28 cellular contexts compared by ENCODE assay signal in genomic region chr3:152849996-152850578, GRCh38.
"Had no signal": no experiment of that assay in that cellular context is flagged by ENCODE, and none has a peak within 500 bp of the region (broad histone marks: within the 10 kb centered on the region; RNA-seq: fewer than 3 reads in every experiment).

No MANE protein-coding gene starts in this region.

- ATAC-seq: activated CD4-positive, alpha-beta T cell treated with anti-CD3 and anti-CD28 coated beads for 36 hours; activated T-cell treated with anti-CD3 and anti-CD28 coated beads, Interleukin-2, amount 50 U/mL, for 4 hours; activated T-helper 17 cell treated with anti-CD3 and anti-CD28 coated beads, Interleukin-2, amount 50 U/mL, for 72 hours; body of pancreas; effector memory CD8-positive, alpha-beta T cell; T-helper 17 cell had no signal

- H3K4me1 ChIP-seq: body of pancreas, esophagus squamous epithelium had no signal

- H3K36me3 Mint-ChIP-seq: activated CD4-positive, alpha-beta memory T cell treated with anti-CD3 and anti-CD28 coated beads for 36 hours; activated naive CD8-positive, alpha-beta T cell had no signal

- H3K4me3 ChIP-seq: body of pancreas, esophagus squamous epithelium had no signal

- DNase-seq: activated CD4-positive, alpha-beta memory T cell treated with anti-CD3 and anti-CD28 coated beads for 36 hours; activated CD4-positive, alpha-beta T cell treated with anti-CD3 and anti-CD28 coated beads for 36 hours; activated CD4-positive, alpha-beta T cell treated with anti-CD3 and anti-CD28 coated beads, Interleukin-2, amount 10 ng/mL, durations not matched to agents 24 days and 14 days; activated CD4-positive, CD25-positive, alpha-beta regulatory T cell; activated CD4-positive, CD25-positive, alpha-beta regulatory T cell treated with anti-CD3 and anti-CD28 coated beads, Interleukin-2, amount 50 U/mL, for 72 hours; activated effector memory CD4-positive, alpha-beta T cell treated with Interleukin-2 at 50 U/mL for 16 hours; activated gamma-delta T cell treated with Interleukin-2 at 50 U/mL for 16 hours; activated naive CD4-positive, alpha-beta T cell treated with anti-CD3 and anti-CD28 coated beads, Interleukin-2, amount 50 U/mL, for 16 hours; activated naive CD4-positive, alpha-beta T cell treated with Interleukin-2 at 50 U/mL for 16 hours; activated T-cell treated with anti-CD3 and anti-CD28 coated beads, Interleukin-2, amount 50 U/mL, for 4 hours; amygdala; aorta; body of pancreas; caudate nucleus; cortex of kidney; dermis blood vessel endothelial cell; effector CD4-positive, alpha-beta T cell; effector memory CD8-positive, alpha-beta T cell; esophagus squamous epithelium; foreskin melanocyte; head of caudate nucleus; hippocampal formation; T-helper 1 cell; T-helper 17 cell; T1000 had no signal

- H3K27me3 ChIP-seq: body of pancreas, esophagus squamous epithelium had no signal

- H3K4me1 Mint-ChIP-seq: activated CD4-positive, alpha-beta T cell treated with anti-CD3 and anti-CD28 coated beads for 36 hours; activated CD4-positive, alpha-beta T cell treated with anti-CD3 and anti-CD28 coated beads, Interleukin-2, amount 10 ng/mL, durations not matched to agents 24 days and 14 days; activated T-helper 17 cell treated with anti-CD3 and anti-CD28 coated beads, Interleukin-2, amount 50 U/mL, for 72 hours; T-helper 17 cell had no signal

- H3K27ac ChIP-seq: body of pancreas, esophagus squamous epithelium had no signal

- H3K27me3 Mint-ChIP-seq: activated CD4-positive, alpha-beta T cell treated with anti-CD3 and anti-CD28 coated beads, Interleukin-2, amount 10 ng/mL, durations not matched to agents 24 days and 14 days; effector memory CD8-positive, alpha-beta T cell; T-helper 17 cell had no signal

- H3K4me3 Mint-ChIP-seq: activated CD4-positive, alpha-beta memory T cell treated with anti-CD3 and anti-CD28 coated beads for 36 hours; activated CD4-positive, alpha-beta T cell treated with anti-CD3 and anti-CD28 coated beads for 36 hours; activated CD4-positive, alpha-beta T cell treated with anti-CD3 and anti-CD28 coated beads, Interleukin-2, amount 10 ng/mL, durations not matched to agents 24 days and 14 days; activated naive CD8-positive, alpha-beta T cell; activated T-cell treated with anti-CD3 and anti-CD28 coated beads, Interleukin-2, amount 50 U/mL, for 4 hours; activated T-helper 17 cell treated with anti-CD3 and anti-CD28 coated beads, Interleukin-2, amount 50 U/mL, for 72 hours; effector memory CD8-positive, alpha-beta T cell; T-helper 17 cell; T-helper 2 cell treated with Interferon-gamma antibody and Interleukin-4, amounts not matched to agents 5 μg/mL and 100 μg/mL, for 36 hours had no signal

- H3K27ac Mint-ChIP-seq: activated CD4-positive, alpha-beta memory T cell treated with anti-CD3 and anti-CD28 coated beads for 36 hours; activated CD4-positive, alpha-beta T cell treated with anti-CD3 and anti-CD28 coated beads for 36 hours; activated CD4-positive, alpha-beta T cell treated with anti-CD3 and anti-CD28 coated beads, Interleukin-2, amount 10 ng/mL, durations not matched to agents 24 days and 14 days; activated naive CD8-positive, alpha-beta T cell; activated T-helper 17 cell treated with anti-CD3 and anti-CD28 coated beads, Interleukin-2, amount 50 U/mL, for 72 hours; effector memory CD8-positive, alpha-beta T cell; T-helper 17 cell; T-helper 2 cell treated with Interferon-gamma antibody and Interleukin-4, amounts not matched to agents 5 μg/mL and 100 μg/mL, for 36 hours had no signal

- H3K9me3 Mint-ChIP-seq: T-helper 2 cell treated with Interferon-gamma antibody and Interleukin-4, amounts not matched to agents 5 μg/mL and 100 μg/mL, for 36 hours had no signal

- H3K36me3 ChIP-seq: esophagus squamous epithelium had no signal
